Comparison of ENCODE assay signal across 12 cellular contexts in the genomic region with DNA sequence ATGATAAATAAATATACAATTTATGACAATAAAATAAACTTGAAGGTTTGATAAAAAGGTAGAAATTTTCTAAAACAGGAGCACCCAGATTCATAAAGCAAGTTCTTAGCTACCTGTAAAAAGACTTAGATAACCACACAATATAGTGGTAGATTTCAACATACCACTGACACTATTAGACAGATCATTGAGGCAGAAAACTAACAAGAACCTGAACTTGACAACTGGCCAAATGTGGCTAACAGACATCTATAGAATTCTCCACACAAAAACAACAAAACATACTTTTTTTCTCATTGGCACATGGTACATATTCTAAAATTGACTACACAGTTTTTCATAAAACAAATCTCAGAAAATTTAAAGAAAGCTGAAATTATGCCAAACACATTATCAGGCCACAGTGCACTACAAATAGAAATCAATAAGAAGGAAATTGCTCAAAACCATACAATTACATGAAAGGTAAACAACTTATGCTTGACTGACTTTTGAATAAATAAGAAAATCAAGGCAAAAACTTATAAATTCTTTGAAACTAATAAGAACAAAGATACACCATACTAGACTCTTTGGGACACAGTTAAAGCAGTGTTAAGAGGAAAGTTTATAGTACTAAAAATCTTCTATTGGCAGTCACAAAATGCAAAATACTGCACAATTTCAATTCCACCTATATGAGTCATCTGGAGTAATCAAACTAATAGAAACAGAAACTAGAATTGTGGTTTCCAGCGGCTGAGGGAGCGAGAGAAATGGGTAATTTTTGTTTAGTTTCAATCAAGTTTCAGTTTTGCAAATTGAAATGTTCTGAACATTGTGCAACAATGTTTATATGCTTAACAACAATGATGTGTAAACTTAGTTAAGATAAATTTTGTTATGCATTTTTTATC.
DNase-seq lines count a peak whose midpoint lies in the region; ATAC-seq, FAIRE-seq and TF ChIP-seq lines count a peak whose summit lies in the region.
"Had no signal": no experiment of that assay in that cellular context is flagged by ENCODE, and none has a peak within 500 bp of the region (broad histone marks: within the 10 kb centered on the region; RNA-seq: fewer than 3 reads in every experiment).

No MANE protein-coding gene starts in this region.

- ATAC-seq in HG02840 (IDR thresholded peaks at IDR 0.05; ENCODE audit: low FRiP score, unreplicated experiment) = peak; percentile 90

- H3K9ac ChIP-seq in neural progenitor cell = no peak overlapping the region

- DNase-seq in GM10266 (ENCODE audit: extremely low spot score) (peak; percentile 2), GM19239 (ENCODE audit: insufficient read length, low spot score) (peak; percentile 0), M059J (ENCODE audit: low read depth) (peak; percentile 7), neural progenitor cell (ENCODE audit: low spot score) (no peak), tibial artery (no peak), SW480 (ENCODE audit: low spot score) (no peak), testis (no peak)
- DNase-seq: KBM-7 had no signal

- H3K4me1 ChIP-seq in neural progenitor cell = no peaks in the 10 kb centered on the region
- H3K4me1 ChIP-seq in tibial artery = no peaks in the 10 kb centered on the region
- H3K4me1 ChIP-seq in testis = no peaks in the 10 kb centered on the region

- H3K9me3 Mint-ChIP-seq in neural progenitor cell = peaks cover 2% of the 10 kb centered on the region

- H3K4me1 Mint-ChIP-seq in neural progenitor cell = no peaks in the 10 kb centered on the region
- H3K4me1 Mint-ChIP-seq: CD4-positive, CD25-positive, alpha-beta regulatory T cell had no signal

- H3K9me3 ChIP-seq in neural progenitor cell (ENCODE audit: low read depth) (peaks cover 20% of the 10 kb centered on the region), tibial artery (no peaks in the 10 kb centered on the region), testis (no peaks in the 10 kb centered on the region)
- H3K9me3 ChIP-seq: neutrophil had no signal

- no peak overlapping the region for H3K27ac Mint-ChIP-seq in neural progenitor cell
- H3K27ac Mint-ChIP-seq: activated naive CD8-positive, alpha-beta T cell; CD4-positive, CD25-positive, alpha-beta regulatory T cell had no signal

- no peaks in the 10 kb centered on the region for H3K36me3 ChIP-seq in neural progenitor cell
- H3K36me3 ChIP-seq in tibial artery = no peaks in the 10 kb centered on the region
- H3K36me3 ChIP-seq in testis (ENCODE audit: low read depth, missing control alignments) = no peaks in the 10 kb centered on the region
- H3K36me3 ChIP-seq: neutrophil had no signal

- H3K27me3 ChIP-seq in neural progenitor cell = no peaks in the 10 kb centered on the region
- no peaks in the 10 kb centered on the region for H3K27me3 ChIP-seq in tibial artery
- H3K27me3 ChIP-seq in testis = no peaks in the 10 kb centered on the region
- H3K27me3 ChIP-seq: neutrophil had no signal

- H3K4me3 ChIP-seq in neural progenitor cell = no peak overlapping the region
- no peak overlapping the region for H3K4me3 ChIP-seq in tibial artery
- H3K4me3 ChIP-seq in testis = no peak overlapping the region

- no peaks in the 10 kb centered on the region for H3K27me3 Mint-ChIP-seq in neural progenitor cell (ENCODE audit: insufficient read depth, low read depth)
- H3K27me3 Mint-ChIP-seq: activated naive CD8-positive, alpha-beta T cell; CD4-positive, CD25-positive, alpha-beta regulatory T cell had no signal

- no peak overlapping the region for H3K4me3 Mint-ChIP-seq in neural progenitor cell
- H3K4me3 Mint-ChIP-seq: activated naive CD8-positive, alpha-beta T cell; CD4-positive, CD25-positive, alpha-beta regulatory T cell had no signal

- TF ChIP-seq POLR2A in testis (IDR thresholded peaks at IDR 0.05) = no peak

- TF ChIP-seq CTCF in GM10266 (IDR thresholded peaks at IDR 0.05; ENCODE audit: control insufficient read depth, insufficient read depth, low read depth, missing control alignments) = no peak
- no peak for TF ChIP-seq CTCF in neural progenitor cell (IDR thresholded peaks at IDR 0.05)
- no peak for TF ChIP-seq CTCF in tibial artery (IDR thresholded peaks at IDR 0.05)
- no peak for TF ChIP-seq CTCF in testis (IDR thresholded peaks at IDR 0.05)

- H3K36me3 Mint-ChIP-seq in neural progenitor cell = no peaks in the 10 kb centered on the region
- H3K36me3 Mint-ChIP-seq: activated naive CD8-positive, alpha-beta T cell; CD4-positive, CD25-positive, alpha-beta regulatory T cell had no signal

- H4K20me1 ChIP-seq in neural progenitor cell (ENCODE audit: low read depth) = no peaks in the 10 kb centered on the region

- 70 to 80% methylated on average over 2 of the region's 2 CpGs for WGBS in testis, 2 donors

- no peak overlapping the region for H3K27ac ChIP-seq in neural progenitor cell
- no peak overlapping the region for H3K27ac ChIP-seq in tibial artery
- no peak overlapping the region for H3K27ac ChIP-seq in testis
- H3K27ac ChIP-seq: neutrophil had no signal

- H2AFZ ChIP-seq in neural progenitor cell (replicated peaks) = no peak overlapping the region

- H3K4me2 ChIP-seq in neural progenitor cell = no peak overlapping the region

- intact Hi-C loops in tibial artery (cut with DNase I; ENCODE audit: low total_unique reads) = no loop called here
- intact Hi-C loops in testis (cut with DNase I; ENCODE audit: low total_unique reads) = no loop called here

- H3F3A ChIP-seq in neural progenitor cell (ENCODE audit: low read depth) = no peaks in the 10 kb centered on the region

- peak; percentile 89 for FAIRE-seq in GM19239 (lab: Jason Lieb, UNC)

- H3K79me2 ChIP-seq in neural progenitor cell (ENCODE audit: low read depth) = no peaks in the 10 kb centered on the region

Comparison
In these comparisons a context has a peak if more than half of its experiments do, and no peak if none do; other contexts are left out.
1. DNase-seq: peak in GM10266 (single experiment), GM19239 (single experiment) and M059J (single experiment); none in neural progenitor cell (single experiment), tibial artery (0 of 2), SW480 (single experiment) and testis (single experiment).